ENCODE assay signal across 8 cellular contexts in genomic region chr14:64549805-64550538, GRCh38. TPM values are rescaled to one million over a fixed set of nuclear protein-coding genes. Genes with fewer than 3 reads are reported as not detected.
A peak's percentile ranks its signal among the peaks of the same experiment; 100 is the strongest.
DNase-seq lines count a peak whose midpoint lies in the region; ATAC-seq, FAIRE-seq and TF ChIP-seq lines count a peak whose summit lies in the region.

A gene with protein sequence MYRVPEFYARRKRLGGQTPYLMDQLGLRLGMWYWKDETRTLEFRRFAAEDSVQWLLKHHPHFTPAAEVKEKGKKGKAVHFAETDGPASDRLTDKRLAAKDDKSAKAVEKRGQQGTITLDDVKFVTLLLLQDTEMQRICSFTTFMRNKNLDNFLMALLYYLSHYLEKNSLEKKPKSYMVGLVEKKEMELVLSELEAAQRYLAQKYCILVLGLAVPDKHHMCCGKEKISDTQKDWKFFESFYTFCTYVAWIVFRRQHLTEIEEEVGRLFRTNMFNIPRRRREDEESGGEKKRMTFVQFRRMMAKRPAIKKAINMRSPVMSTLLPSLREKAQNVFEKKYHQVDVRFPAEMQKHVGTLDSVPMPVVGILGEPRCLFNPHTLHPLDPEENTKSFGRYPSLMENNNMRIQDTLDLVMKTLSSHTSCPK (plus strand): TSS chr14:64549961. CDS start chr14:64549998, 37 bp downstream.

- H3K4me3 ChIP-seq in CD8-positive, alpha-beta memory T cell (ENCODE audit: low read length): peak within 1 kb of the TSS; percentile 5
- H3K4me3 ChIP-seq in stomach: peak within 1 kb of the TSS; percentile 42 to 62 (median 47)

- peaks cover 17% of the 10 kb centered on the region for H3K4me1 ChIP-seq in CD8-positive, alpha-beta memory T cell (ENCODE audit: insufficient read depth, low read length)
- peaks cover 0 to 26% (median 12%) of the 10 kb centered on the region in 4 donors for H3K4me1 ChIP-seq in stomach

- peaks cover 13 to 15% (median 15%) of the 10 kb centered on the region in 3 donors for H3K4me1 Mint-ChIP-seq in CD8-positive, alpha-beta memory T cell
- H3K4me1 Mint-ChIP-seq in T-helper 17 cell (peaks cover 17% of the 10 kb centered on the region), mesothelial cell of epicardium (peaks cover 14% of the 10 kb centered on the region)
- peaks cover 9% of the 10 kb centered on the region for H3K4me1 Mint-ChIP-seq in dendritic cell treated with granulocyte-macrophage colony-stimulating factor and Interleukin-4, amounts not matched to agents 40 ng/mL and 50 ng/mL, for 4 days (ENCODE audit: low read depth)

- H3K27me3 Mint-ChIP-seq in CD8-positive, alpha-beta memory T cell: peaks cover 0 to 4% of the 10 kb centered on the region in 2 donors
- H3K27me3 Mint-ChIP-seq in T-helper 17 cell (peaks cover 6% of the 10 kb centered on the region), mesothelial cell of epicardium (ENCODE audit: low read depth) (peaks cover 1% of the 10 kb centered on the region)
- H3K27me3 Mint-ChIP-seq in dendritic cell treated with granulocyte-macrophage colony-stimulating factor and Interleukin-4, amounts not matched to agents 40 ng/mL and 50 ng/mL, for 4 days: peaks cover 63% of the 10 kb centered on the region

- no peaks in the 10 kb centered on the region for H3K36me3 ChIP-seq in CD8-positive, alpha-beta memory T cell (ENCODE audit: insufficient read depth, low read length)
- no peaks in the 10 kb centered on the region for H3K36me3 ChIP-seq in stomach

- TF ChIP-seq CTCF in mesothelial cell of epicardium (IDR thresholded peaks at IDR 0.05; ENCODE audit: unreplicated experiment) (no peak), stomach (IDR thresholded peaks at IDR 0.05) (no peak)

- ATAC-seq in T-helper 17 cell (peak; percentile 99), GM18858 (IDR thresholded peaks at IDR 0.05; ENCODE audit: unreplicated experiment) (no peak)

- H3K36me3 Mint-ChIP-seq in CD8-positive, alpha-beta memory T cell: no peaks in the 10 kb centered on the region
- H3K36me3 Mint-ChIP-seq in T-helper 17 cell (ENCODE audit: low read depth): peaks cover 2% of the 10 kb centered on the region
- H3K36me3 Mint-ChIP-seq in dendritic cell treated with granulocyte-macrophage colony-stimulating factor and Interleukin-4, amounts not matched to agents 40 ng/mL and 50 ng/mL, for 4 days (ENCODE audit: low read depth): no peaks in the 10 kb centered on the region
- H3K36me3 Mint-ChIP-seq in mesothelial cell of epicardium: no peaks in the 10 kb centered on the region

- 4 to 15% (median 5%) methylated on average over 25 to 50 of the region's 50 CpGs for WGBS in stomach, 5 donors

- intact Hi-C loops in dendritic cell treated with granulocyte-macrophage colony-stimulating factor and Interleukin-4, amounts not matched to agents 40 ng/mL and 50 ng/mL, for 4 days (cut with micrococcal nuclease): no loop called here
- intact Hi-C loops in stomach (cut with DNase I; ENCODE audit: low total_unique reads): loop anchor here (10.0 kb wide), 1 partner anchor 85 kb away; no protein-coding TSS in a partner anchor

- H3K27ac ChIP-seq in CD8-positive, alpha-beta memory T cell (ENCODE audit: low read depth, low read length): no peak within 1 kb of the TSS
- H3K27ac ChIP-seq in stomach: peak within 1 kb of the TSS; percentile 70 to 84 (median 81)

- FAIRE-seq in HTR-8/SVneo (lab: Jason Lieb, UNC): peak; percentile 82

- DNase-seq in CD8-positive, alpha-beta memory T cell: peak; percentile 23 to 54 (median 32)
- DNase-seq in HTR-8/SVneo (ENCODE audit: insufficient read length, low spot score): no peak
- DNase-seq in T-helper 17 cell: peak; percentile 27 to 42 (median 31)
- DNase-seq in mesothelial cell of epicardium (ENCODE audit: low spot score in 2 of 2, unreplicated experiment in 2 of 2): no peak
- peak; percentile 69 for DNase-seq in stomach
- DNase-seq in HuH-7 (ENCODE audit: low spot score): no peak

- H3K9me3 Mint-ChIP-seq in CD8-positive, alpha-beta memory T cell: no peaks in the 10 kb centered on the region
- no peaks in the 10 kb centered on the region for H3K9me3 Mint-ChIP-seq in dendritic cell treated with granulocyte-macrophage colony-stimulating factor and Interleukin-4, amounts not matched to agents 40 ng/mL and 50 ng/mL, for 4 days
- no peaks in the 10 kb centered on the region for H3K9me3 Mint-ChIP-seq in mesothelial cell of epicardium

- CTCF ChIA-PET in CD8-positive, alpha-beta memory T cell (lab: Charles Lee): interaction anchor here (1.3 to 2.2 kb wide), 3 partner anchors 9 to 120 kb away, joined by 3 to 16 read pairs (median 6); partner anchors contain the start of gene HSPA2

- H3K9me3 ChIP-seq in CD8-positive, alpha-beta memory T cell (ENCODE audit: low read length): no peaks in the 10 kb centered on the region
- no peaks in the 10 kb centered on the region for H3K9me3 ChIP-seq in T-helper 17 cell (ENCODE audit: control insufficient read depth, low read length, poor library complexity, severe bottlenecking)
- no peaks in the 10 kb centered on the region for H3K9me3 ChIP-seq in stomach

- peak within 1 kb of the TSS; percentile 73 to 90 (median 80) for H3K4me3 Mint-ChIP-seq in CD8-positive, alpha-beta memory T cell
- H3K4me3 Mint-ChIP-seq in T-helper 17 cell: peak within 1 kb of the TSS; percentile 85
- H3K4me3 Mint-ChIP-seq in dendritic cell treated with granulocyte-macrophage colony-stimulating factor and Interleukin-4, amounts not matched to agents 40 ng/mL and 50 ng/mL, for 4 days: peak within 1 kb of the TSS; percentile 62
- H3K4me3 Mint-ChIP-seq in mesothelial cell of epicardium: peak within 1 kb of the TSS; percentile 62

- POLR2A ChIA-PET in CD8-positive, alpha-beta memory T cell (lab: Charles Lee): interaction anchor here (1.2 kb wide), 1 partner anchor 45 kb away, joined by 3 read pairs; the partner anchor contains the start of gene ZBTB1

- no peaks in the 10 kb centered on the region for H3K27me3 ChIP-seq in CD8-positive, alpha-beta memory T cell (ENCODE audit: insufficient read depth, low read length, poor library complexity, severe bottlenecking)
- peaks cover 0 to 8% (median 8%) of the 10 kb centered on the region in 3 donors for H3K27me3 ChIP-seq in stomach

- peak within 1 kb of the TSS in 6 of 8 donors; percentile 4 to 92 (median 62) for H3K27ac Mint-ChIP-seq in CD8-positive, alpha-beta memory T cell
- H3K27ac Mint-ChIP-seq in T-helper 17 cell (no peak within 1 kb of the TSS), mesothelial cell of epicardium (no peak within 1 kb of the TSS)
- no peak within 1 kb of the TSS for H3K27ac Mint-ChIP-seq in dendritic cell treated with granulocyte-macrophage colony-stimulating factor and Interleukin-4, amounts not matched to agents 40 ng/mL and 50 ng/mL, for 4 days

- TF ChIP-seq EP300 in stomach (IDR thresholded peaks at IDR 0.05): no peak

- no peak for TF ChIP-seq POLR2A in stomach (IDR thresholded peaks at IDR 0.05)

RNA-seq across cellular contexts. Expression of the gene that starts here (rescaled TPM):
- total RNA-seq in CD8-positive, alpha-beta memory T cell: under 1 TPM; 0.22 to 0.24 TPM
- polyA plus RNA-seq in CD8-positive, alpha-beta memory T cell: 0.25 TPM
- total RNA-seq in T-helper 17 cell: not detected
- total RNA-seq in mesothelial cell of epicardium: 0.66 to 1.3 TPM (median 0.81 TPM) in 3 replicates
- total RNA-seq in stomach: 1 to 10 TPM in 2 of 5 donors, not detected in 3; 4.1 to 6.2 TPM
- 10 to 100 TPM in 1 of 3 donors, 1 to 10 TPM in 2; 3.2 to 13.1 (median 6.8) TPM for polyA plus RNA-seq in stomach

Comparison
In these comparisons a context has a peak if more than half of its experiments do, and no peak if none do; other contexts are left out.
1. Peak in DNase-seq and H3K4me3 ChIP-seq in CD8-positive, alpha-beta memory T cell; RNA of the gene not detected or under 1 TPM.
2. Peak in DNase-seq and ATAC-seq in T-helper 17 cell; RNA of the gene not detected or under 1 TPM.
3. H3K27ac Mint-ChIP-seq: peak in CD8-positive, alpha-beta memory T cell (6 of 8); none in T-helper 17 cell (single experiment), dendritic cell treated with granulocyte-macrophage colony-stimulating factor and Interleukin-4, amounts not matched to agents 40 ng/mL and 50 ng/mL, for 4 days (single experiment) and mesothelial cell of epicardium (single experiment).
4. Peak in every context shown above with its lines, with median percentiles within 50 percentile points of each other: H3K4me3 Mint-ChIP-seq.